ENCODE assay signal across 15 cellular contexts in the genomic region with DNA sequence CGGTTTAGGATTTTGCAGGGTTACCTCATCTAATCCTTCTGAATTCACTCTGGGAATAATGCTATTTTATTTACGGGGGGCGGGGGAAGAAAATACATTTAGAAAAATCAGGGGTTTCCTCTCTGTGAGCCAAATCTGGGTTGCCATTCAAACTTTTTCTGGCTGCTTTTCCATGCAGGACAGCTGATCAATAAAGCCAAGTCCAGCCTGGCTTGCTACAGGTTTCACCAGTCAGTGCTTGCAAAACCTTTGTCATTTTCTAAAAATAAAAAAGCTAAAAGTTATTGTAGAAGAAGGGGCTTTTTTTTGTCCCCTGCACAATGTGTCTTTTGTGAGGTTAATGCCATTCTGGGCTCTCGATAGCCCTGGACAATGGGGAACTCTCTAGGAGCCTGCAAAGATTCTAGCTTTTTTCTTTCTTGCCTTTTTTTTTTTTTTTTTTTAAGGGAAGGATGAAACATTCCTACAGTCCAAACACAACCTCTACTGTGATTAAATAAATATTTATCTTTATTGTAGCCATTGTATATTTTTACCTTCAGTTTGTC. TPM values are rescaled to one million over a fixed set of nuclear protein-coding genes. Genes with fewer than 3 reads are reported as not detected.
DNase-seq lines count a peak whose midpoint lies in the region; TF ChIP-seq lines count a peak whose summit lies in the region.
"Had no signal": no experiment of that assay in that cellular context is flagged by ENCODE, and none has a peak within 500 bp of the region (broad histone marks: within the 10 kb centered on the region; RNA-seq: fewer than 3 reads in every experiment).

No MANE protein-coding gene starts in this region.

- H3K27ac ChIP-seq in ACC112 (ENCODE audit: low read depth, low read length): peak overlapping the region; percentile 80; the same call in 1 of the 2 replicates
- no peak overlapping the region for H3K27ac ChIP-seq in neuronal stem cell (replicated peaks; ENCODE audit: low read length)
- H3K27ac ChIP-seq: spleen had no signal

- H2AK5ac ChIP-seq in neuronal stem cell (ENCODE audit: low read depth, low read length): no peak overlapping the region

- peaks cover 20% of the 10 kb centered on the region for H3K4me1 Mint-ChIP-seq in Calu3 (ENCODE audit: low read depth, unreplicated experiment)

- H3K14ac ChIP-seq in neuronal stem cell (ENCODE audit: low read length): no peak overlapping the region

- H2BK5ac ChIP-seq in neuronal stem cell (ENCODE audit: low read length): no peak overlapping the region

- DNase-seq in SK-MEL-5 (ENCODE audit: low read depth, low spot score) (peak; percentile 74), foreskin melanocyte (peak; percentile 31), neuronal stem cell (ENCODE audit: low spot score) (peak; percentile 51), CD1c-positive myeloid dendritic cell (ENCODE audit: extremely low spot score) (no peak), COR-L47 (lab: John Stamatoyannopoulos, UW) (no peak), Calu3 (no peak), NCI-H2107 (lab: John Stamatoyannopoulos, UW) (no peak)
- DNase-seq: activated CD4-positive, alpha-beta T cell treated with anti-CD3 and anti-CD28 coated beads, Interleukin-2, amount 50 U/mL, for 1 hour; GOT3; NCI-H1694; NCI-H524 treated with DMSO at 0.1 percent for 48 hours; spleen; T-helper 9 cell had no signal

- H3K9me3 ChIP-seq in neuronal stem cell (replicated peaks in 1 of 2; ENCODE audit: control insufficient read depth in 2 of 2, insufficient read depth in 1 of 2, low read depth in 1 of 2, low read length in 2 of 2): no peaks in the 10 kb centered on the region
- H3K9me3 ChIP-seq: spleen had no signal

- H3K27me3 ChIP-seq in ACC112 (ENCODE audit: insufficient read depth, low read length) (no peaks in the 10 kb centered on the region), neuronal stem cell (ENCODE audit: control insufficient read depth in 3 of 3, insufficient read depth in 3 of 3, low read depth in 1 of 3, low read length in 3 of 3) (peaks cover 12 to 53% (median 25%) of the 10 kb centered on the region in 3 experiments)

- no peak overlapping the region for H4K8ac ChIP-seq in neuronal stem cell (ENCODE audit: low read depth, low read length)

- no peak overlapping the region for H3K4me3 Mint-ChIP-seq in Calu3 (ENCODE audit: low read depth, unreplicated experiment)
- H3K4me3 Mint-ChIP-seq: dendritic cell treated with granulocyte-macrophage colony-stimulating factor and Interleukin-4, amounts not matched to agents 40 ng/mL and 50 ng/mL, for 4 days had no signal

- no peaks in the 10 kb centered on the region for H3K36me3 ChIP-seq in ACC112 (ENCODE audit: insufficient read depth, low read length)
- H3K36me3 ChIP-seq in neuronal stem cell (replicated peaks in 1 of 2; ENCODE audit: control insufficient read depth in 2 of 2, insufficient read depth in 2 of 2, low read length in 2 of 2): no peaks in the 10 kb centered on the region
- H3K36me3 ChIP-seq: spleen had no signal

- in situ Hi-C loops in SK-MEL-5 (cut with HindIII; ENCODE audit: low pct_unique_long_range_greater_than_20kb, low sequenced_read_pairs): no loop called here

- H2AFZ ChIP-seq in ACC112 (ENCODE audit: low read length, unreplicated experiment) (no peak overlapping the region), neuronal stem cell (ENCODE audit: low read length) (no peak overlapping the region)

- no peak overlapping the region for H3K27ac Mint-ChIP-seq in Calu3 (ENCODE audit: unreplicated experiment)
- H3K27ac Mint-ChIP-seq: dendritic cell treated with granulocyte-macrophage colony-stimulating factor and Interleukin-4, amounts not matched to agents 40 ng/mL and 50 ng/mL, for 4 days had no signal

- H2BK15ac ChIP-seq in neuronal stem cell (ENCODE audit: low read length): no peak overlapping the region

- no peak overlapping the region for H4K91ac ChIP-seq in neuronal stem cell (ENCODE audit: low read depth, low read length, poor library complexity)

- CTCF ChIA-PET in Calu3 (lab: Charles Lee): no interaction called here

- peaks cover 30% of the 10 kb centered on the region for H3K36me3 Mint-ChIP-seq in Calu3 (ENCODE audit: insufficient read depth, unreplicated experiment)

- H3K4me1 ChIP-seq in ACC112 (ENCODE audit: control insufficient read depth, insufficient read depth, low read length, unreplicated experiment) (peaks cover 38% of the 10 kb centered on the region), neuronal stem cell (ENCODE audit: control insufficient read depth in 2 of 2, insufficient read depth in 1 of 2, low read depth in 1 of 2, low read length in 2 of 2) (peaks cover 21 to 29% of the 10 kb centered on the region in 2 donors)

- BruUV-seq in Calu3 (replicated peaks; lab: Mats Ljungman, UMichigan): no TSS peak

- no CpG with 5 or more reads among the region's 4 CpGs for WGBS in neuronal stem cell (ENCODE audit: extremely low coverage in 2 of 2, insufficient read length in 2 of 2, insufficient replicate concordance in 1 of 2), 2 donors

- H3K23ac ChIP-seq in neuronal stem cell (ENCODE audit: low read depth, low read length, poor library complexity): no peak overlapping the region

- H3K4me2 ChIP-seq in neuronal stem cell (ENCODE audit: insufficient read depth, low read length, poor library complexity, severe bottlenecking): peak overlapping the region; percentile 40

- H2BK12ac ChIP-seq in neuronal stem cell (ENCODE audit: low read length): no peak overlapping the region

- TF ChIP-seq CTCF in Calu3 (IDR thresholded peaks at IDR 0.05; ENCODE audit: unreplicated experiment): no peak

- H3K9me3 Mint-ChIP-seq in Calu3 (ENCODE audit: low read depth, unreplicated experiment): no peaks in the 10 kb centered on the region
- H3K9me3 Mint-ChIP-seq: dendritic cell treated with granulocyte-macrophage colony-stimulating factor and Interleukin-4, amounts not matched to agents 40 ng/mL and 50 ng/mL, for 4 days had no signal

- no peak overlapping the region for H3K4ac ChIP-seq in neuronal stem cell (ENCODE audit: low read length)

- peaks cover 48% of the 10 kb centered on the region for H3K27me3 Mint-ChIP-seq in Calu3 (ENCODE audit: unreplicated experiment)

- intact Hi-C loops in Calu3 (cut with micrococcal nuclease; ENCODE audit: unreplicated experiment): no loop called here

- peaks cover 43% of the 10 kb centered on the region for H3K79me2 ChIP-seq in ACC112 (ENCODE audit: control insufficient read depth, insufficient read depth, low read length, unreplicated experiment)

- H3K4me3 ChIP-seq in ACC112 (ENCODE audit: low read depth, low read length): peak overlapping the region; percentile 83
- H3K4me3 ChIP-seq in neuronal stem cell (ENCODE audit: low read length in 2 of 2): peak overlapping the region in 1 of 2 donors; percentile 58

- no peak overlapping the region for H2BK120ac ChIP-seq in neuronal stem cell (ENCODE audit: low read depth, low read length)

- H3K18ac ChIP-seq in neuronal stem cell (ENCODE audit: low read length): no peak overlapping the region

- no peaks in the 10 kb centered on the region for H3K79me1 ChIP-seq in neuronal stem cell (ENCODE audit: low read depth, low read length)

- H3K9ac ChIP-seq in neuronal stem cell (ENCODE audit: low read depth, low read length, poor library complexity): no peak overlapping the region

RNA-seq across cellular contexts. Expression of gene ZFHX3, which starts 13.1 kb away (rescaled TPM):
- 2.2 and 2.4 TPM in 2 replicates for total RNA-seq in SK-MEL-5 (2014; rRNA removed; shearing (Covaris generic))
- polyA plus RNA-seq in SK-MEL-5 (2015; cell fraction: cytosol; rRNA removed): 5.7 and 8.2 TPM in 2 replicates
- 3.8 and 5.8 TPM in 2 replicates for polyA plus RNA-seq in SK-MEL-5 (2015; cell fraction: nucleus; rRNA removed)
- 1.8 TPM for polyA plus RNA-seq in neuronal stem cell (2013, experiment 1 of 2)
- 2.1 TPM for polyA plus RNA-seq in neuronal stem cell (2013, experiment 2 of 2)
- 13.6 and 17.8 TPM in 2 replicates for total RNA-seq in Calu3 (2022)

Comparison
In these comparisons a context has a peak if more than half of its experiments do, and no peak if none do; other contexts are left out.
1. DNase-seq: peak in SK-MEL-5 (single experiment), foreskin melanocyte (single experiment) and neuronal stem cell (single experiment); none in CD1c-positive myeloid dendritic cell (single experiment), COR-L47 (single experiment), Calu3 (single experiment) and NCI-H2107 (single experiment).